In the genomic region with DNA sequence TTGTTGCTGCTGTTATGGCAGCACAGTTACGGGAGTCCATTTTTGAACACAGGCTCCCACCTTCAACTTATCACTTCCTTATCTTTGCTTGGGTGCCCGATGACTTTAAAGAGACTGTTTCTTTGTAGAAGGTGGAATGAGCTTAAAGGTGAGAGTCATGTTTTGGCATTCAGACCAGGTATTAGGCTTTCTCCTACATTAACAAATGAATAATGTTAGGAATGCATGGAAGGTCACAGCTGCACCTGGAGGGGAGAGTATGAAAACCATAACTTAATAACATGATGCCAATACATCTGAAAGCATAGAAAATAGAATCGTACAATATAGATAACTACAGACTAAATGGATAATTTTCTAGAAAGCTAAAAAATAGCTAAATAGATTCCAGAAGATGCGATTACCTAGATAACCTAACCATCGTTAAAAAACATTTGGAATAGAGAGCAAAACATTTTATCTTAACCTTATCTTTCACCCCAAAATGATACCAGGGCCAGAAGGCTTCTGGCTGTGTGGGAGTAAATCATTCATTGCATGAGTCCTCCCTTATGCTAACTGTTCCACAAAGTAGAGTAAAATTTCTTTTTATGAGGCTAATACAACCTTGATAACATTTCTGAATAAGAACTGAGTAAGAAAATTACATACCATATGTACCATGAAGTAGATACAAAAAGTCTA, we compare ENCODE assay signal across 1 cellular context.
TF ChIP-seq lines count a peak whose summit lies in the region.

No MANE protein-coding gene starts in this region.

TF ChIP-seq in H1, 55 proteins besides CTCF, POLR2A, EP300 and RAD21:
- TF ChIP-seq, protein P1, sequence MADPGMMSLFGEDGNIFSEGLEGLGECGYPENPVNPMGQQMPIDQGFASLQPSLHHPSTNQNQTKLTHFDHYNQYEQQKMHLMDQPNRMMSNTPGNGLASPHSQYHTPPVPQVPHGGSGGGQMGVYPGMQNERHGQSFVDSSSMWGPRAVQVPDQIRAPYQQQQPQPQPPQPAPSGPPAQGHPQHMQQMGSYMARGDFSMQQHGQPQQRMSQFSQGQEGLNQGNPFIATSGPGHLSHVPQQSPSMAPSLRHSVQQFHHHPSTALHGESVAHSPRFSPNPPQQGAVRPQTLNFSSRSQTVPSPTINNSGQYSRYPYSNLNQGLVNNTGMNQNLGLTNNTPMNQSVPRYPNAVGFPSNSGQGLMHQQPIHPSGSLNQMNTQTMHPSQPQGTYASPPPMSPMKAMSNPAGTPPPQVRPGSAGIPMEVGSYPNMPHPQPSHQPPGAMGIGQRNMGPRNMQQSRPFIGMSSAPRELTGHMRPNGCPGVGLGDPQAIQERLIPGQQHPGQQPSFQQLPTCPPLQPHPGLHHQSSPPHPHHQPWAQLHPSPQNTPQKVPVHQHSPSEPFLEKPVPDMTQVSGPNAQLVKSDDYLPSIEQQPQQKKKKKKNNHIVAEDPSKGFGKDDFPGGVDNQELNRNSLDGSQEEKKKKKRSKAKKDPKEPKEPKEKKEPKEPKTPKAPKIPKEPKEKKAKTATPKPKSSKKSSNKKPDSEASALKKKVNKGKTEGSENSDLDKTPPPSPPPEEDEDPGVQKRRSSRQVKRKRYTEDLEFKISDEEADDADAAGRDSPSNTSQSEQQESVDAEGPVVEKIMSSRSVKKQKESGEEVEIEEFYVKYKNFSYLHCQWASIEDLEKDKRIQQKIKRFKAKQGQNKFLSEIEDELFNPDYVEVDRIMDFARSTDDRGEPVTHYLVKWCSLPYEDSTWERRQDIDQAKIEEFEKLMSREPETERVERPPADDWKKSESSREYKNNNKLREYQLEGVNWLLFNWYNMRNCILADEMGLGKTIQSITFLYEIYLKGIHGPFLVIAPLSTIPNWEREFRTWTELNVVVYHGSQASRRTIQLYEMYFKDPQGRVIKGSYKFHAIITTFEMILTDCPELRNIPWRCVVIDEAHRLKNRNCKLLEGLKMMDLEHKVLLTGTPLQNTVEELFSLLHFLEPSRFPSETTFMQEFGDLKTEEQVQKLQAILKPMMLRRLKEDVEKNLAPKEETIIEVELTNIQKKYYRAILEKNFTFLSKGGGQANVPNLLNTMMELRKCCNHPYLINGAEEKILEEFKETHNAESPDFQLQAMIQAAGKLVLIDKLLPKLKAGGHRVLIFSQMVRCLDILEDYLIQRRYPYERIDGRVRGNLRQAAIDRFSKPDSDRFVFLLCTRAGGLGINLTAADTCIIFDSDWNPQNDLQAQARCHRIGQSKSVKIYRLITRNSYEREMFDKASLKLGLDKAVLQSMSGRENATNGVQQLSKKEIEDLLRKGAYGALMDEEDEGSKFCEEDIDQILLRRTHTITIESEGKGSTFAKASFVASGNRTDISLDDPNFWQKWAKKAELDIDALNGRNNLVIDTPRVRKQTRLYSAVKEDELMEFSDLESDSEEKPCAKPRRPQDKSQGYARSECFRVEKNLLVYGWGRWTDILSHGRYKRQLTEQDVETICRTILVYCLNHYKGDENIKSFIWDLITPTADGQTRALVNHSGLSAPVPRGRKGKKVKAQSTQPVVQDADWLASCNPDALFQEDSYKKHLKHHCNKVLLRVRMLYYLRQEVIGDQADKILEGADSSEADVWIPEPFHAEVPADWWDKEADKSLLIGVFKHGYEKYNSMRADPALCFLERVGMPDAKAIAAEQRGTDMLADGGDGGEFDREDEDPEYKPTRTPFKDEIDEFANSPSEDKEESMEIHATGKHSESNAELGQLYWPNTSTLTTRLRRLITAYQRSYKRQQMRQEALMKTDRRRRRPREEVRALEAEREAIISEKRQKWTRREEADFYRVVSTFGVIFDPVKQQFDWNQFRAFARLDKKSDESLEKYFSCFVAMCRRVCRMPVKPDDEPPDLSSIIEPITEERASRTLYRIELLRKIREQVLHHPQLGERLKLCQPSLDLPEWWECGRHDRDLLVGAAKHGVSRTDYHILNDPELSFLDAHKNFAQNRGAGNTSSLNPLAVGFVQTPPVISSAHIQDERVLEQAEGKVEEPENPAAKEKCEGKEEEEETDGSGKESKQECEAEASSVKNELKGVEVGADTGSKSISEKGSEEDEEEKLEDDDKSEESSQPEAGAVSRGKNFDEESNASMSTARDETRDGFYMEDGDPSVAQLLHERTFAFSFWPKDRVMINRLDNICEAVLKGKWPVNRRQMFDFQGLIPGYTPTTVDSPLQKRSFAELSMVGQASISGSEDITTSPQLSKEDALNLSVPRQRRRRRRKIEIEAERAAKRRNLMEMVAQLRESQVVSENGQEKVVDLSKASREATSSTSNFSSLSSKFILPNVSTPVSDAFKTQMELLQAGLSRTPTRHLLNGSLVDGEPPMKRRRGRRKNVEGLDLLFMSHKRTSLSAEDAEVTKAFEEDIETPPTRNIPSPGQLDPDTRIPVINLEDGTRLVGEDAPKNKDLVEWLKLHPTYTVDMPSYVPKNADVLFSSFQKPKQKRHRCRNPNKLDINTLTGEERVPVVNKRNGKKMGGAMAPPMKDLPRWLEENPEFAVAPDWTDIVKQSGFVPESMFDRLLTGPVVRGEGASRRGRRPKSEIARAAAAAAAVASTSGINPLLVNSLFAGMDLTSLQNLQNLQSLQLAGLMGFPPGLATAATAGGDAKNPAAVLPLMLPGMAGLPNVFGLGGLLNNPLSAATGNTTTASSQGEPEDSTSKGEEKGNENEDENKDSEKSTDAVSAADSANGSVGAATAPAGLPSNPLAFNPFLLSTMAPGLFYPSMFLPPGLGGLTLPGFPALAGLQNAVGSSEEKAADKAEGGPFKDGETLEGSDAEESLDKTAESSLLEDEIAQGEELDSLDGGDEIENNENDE (IDR thresholded peaks at IDR 0.05; ENCODE audit: insufficient replicate concordance, low read length) = peak; percentile 27
- TF ChIP-seq TCF12 (IDR thresholded peaks at IDR 0.05; ENCODE audit: low read depth, low read length) = 0 out of 2 replicates have a peak, but pooled peaks have one; percentile 18
- TF ChIP-seq SIRT6 (IDR thresholded peaks at IDR 0.05; ENCODE audit: low read length) = no peak
